35 cellular contexts compared by ENCODE assay signal in genomic region chr2:235360446-235360845, GRCh38.
"Had no signal": no experiment of that assay in that cellular context is flagged by ENCODE, and none has a peak within 500 bp of the region (broad histone marks: within the 10 kb centered on the region; RNA-seq: fewer than 3 reads in every experiment).

No MANE protein-coding gene starts in this region.

- H3K9me3 ChIP-seq: MG63 had no signal

- H3K27ac ChIP-seq: KMS-11 had no signal

- H3K27me3 ChIP-seq: MG63 had no signal

- H3K36me3 ChIP-seq: MG63 had no signal

- H3K4me2 ChIP-seq: KMS-11 had no signal

- H3K9ac ChIP-seq: KMS-11 had no signal

- DNase-seq: Karpas-422, Kasumi-1, KG1, MG63, MM.1S, MV-4-11, NCI-H1048, NCI-H1092, NCI-H1092 treated with DMSO at 0.1 percent for 48 hours, NCI-H1105, NCI-H1105 treated with DMSO at 0.1 percent for 48 hours, NCI-H1417, NCI-H1417 treated with DMSO at 0.1 percent for 48 hours, NCI-H1436, NCI-H1436 treated with DMSO at 0.1 percent for 48 hours, NCI-H146, NCI-H1694, NCI-H1694 treated with DMSO at 0.1 percent for 48 hours, NCI-H187, NCI-H187 treated with DMSO at 0.1 percent for 48 hours, NCI-H1930, NCI-H2081, NCI-H2081 treated with DMSO at 0.1 percent for 48 hours, NCI-H2107, NCI-H2171, NCI-H2171 treated with DMSO at 0.1 percent for 48 hours, NCI-H2227 treated with DMSO at 0.1 percent for 48 hours, NCI-H226, NCI-H345, NCI-H446, NCI-H446 treated with DMSO at 0.1 percent for 48 hours, NCI-H510A, NCI-H510A treated with DMSO at 0.1 percent for 48 hours, NCI-H524 had no signal

- H3K4me3 ChIP-seq: MG63 had no signal
